In the genomic region with DNA sequence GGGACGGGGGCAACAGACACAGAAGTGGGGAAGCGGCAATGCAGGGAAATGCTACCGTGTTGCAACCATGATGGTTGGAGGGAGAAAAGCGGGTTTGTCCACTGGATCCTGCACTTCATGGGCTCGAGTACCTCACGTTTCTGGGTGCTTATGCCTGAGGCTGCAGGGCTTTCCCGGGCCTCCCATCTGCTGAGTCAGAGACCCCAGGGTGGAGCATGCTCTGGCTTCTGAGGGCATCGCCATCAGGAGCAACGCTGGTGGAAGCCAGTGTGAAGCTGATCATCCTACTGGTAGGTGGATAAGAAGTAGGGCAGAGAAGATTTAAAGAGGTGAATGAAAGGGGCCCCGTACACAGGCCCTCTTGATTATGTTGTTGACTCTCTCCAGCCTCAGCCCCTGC, we compare ENCODE assay signal across 23 cellular contexts.
"Had no signal": no experiment of that assay in that cellular context is flagged by ENCODE, and none has a peak within 500 bp of the region (broad histone marks: within the 10 kb centered on the region; RNA-seq: fewer than 3 reads in every experiment).

No MANE protein-coding gene starts in this region.

- H3K4me1 ChIP-seq: breast epithelium had no signal

- DNase-seq: activated B cell treated with CpG ODN at 0.5 μM for 24 hours; activated CD4-positive, alpha-beta T cell treated with anti-CD3 and anti-CD28 coated beads for 1 hour; activated CD4-positive, alpha-beta T cell treated with anti-CD3 and anti-CD28 coated beads, Interleukin-2, amount 10 ng/mL, durations not matched to agents 24 days and 14 days; activated CD4-positive, alpha-beta T cell treated with anti-CD3 and anti-CD28 coated beads, Interleukin-2, amount 50 U/mL, for 48 hours; activated CD8-positive, alpha-beta memory T cell treated with anti-CD3 and anti-CD28 coated beads, Interleukin-2, amount 10 ng/mL, durations not matched to agents 7 days and 5 days; activated effector memory CD4-positive, alpha-beta T cell treated with Interleukin-2 at 50 U/mL for 16 hours; activated naive CD4-positive, alpha-beta T cell; activated T-cell treated with anti-CD3 and anti-CD28 coated beads, Interleukin-2, amount 50 U/mL, for 24 hours; aorta; caudate nucleus; MM.1S; NCI-H1105; NCI-H187; NCI-H446; NCI-H524 treated with DMSO at 0.1 percent for 48 hours; PC-3; SIG-M5; T-cell; T-helper 2 cell; T1000 had no signal

- ATAC-seq: activated CD8-positive, alpha-beta memory T cell treated with anti-CD3 and anti-CD28 coated beads, Interleukin-2, amount 10 ng/mL, durations not matched to agents 7 days and 5 days; PC-3; T-cell had no signal

- H3K36me3 ChIP-seq: breast epithelium had no signal

- H3K4me2 ChIP-seq: KMS-11 had no signal

- H3K9ac ChIP-seq: KMS-11 had no signal

- H3K9me3 ChIP-seq: breast epithelium had no signal

- H3K27ac ChIP-seq: breast epithelium, KMS-11 had no signal

- FAIRE-seq: TTC549 had no signal
